ENCODE assay signal across 13 cellular contexts in the genomic region with DNA sequence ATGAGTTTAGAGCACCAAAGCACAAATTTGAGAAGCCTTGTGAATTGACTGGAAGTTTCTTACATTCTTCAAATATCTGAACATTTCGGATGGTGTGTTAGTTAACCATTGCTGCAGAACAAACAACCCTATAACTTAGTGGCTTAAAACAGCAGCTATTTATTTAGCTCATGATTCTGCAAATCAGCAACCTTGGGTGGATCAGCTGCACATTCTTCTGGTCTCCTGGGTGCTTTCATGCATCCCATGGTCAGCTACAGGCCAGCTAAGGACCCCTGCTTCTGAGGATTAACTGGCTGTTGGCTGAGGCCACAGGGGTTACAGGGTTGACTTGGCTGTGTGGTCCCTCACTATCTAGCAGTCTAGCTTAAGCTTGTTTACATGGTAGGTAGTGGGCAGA.
"Had no signal": no experiment of that assay in that cellular context is flagged by ENCODE, and none has a peak within 500 bp of the region (broad histone marks: within the 10 kb centered on the region; RNA-seq: fewer than 3 reads in every experiment).

No MANE protein-coding gene starts in this region.

- H3K9me3 ChIP-seq: pancreas, right atrium auricular region, SK-N-SH, transverse colon had no signal

- H3K36me3 Mint-ChIP-seq: stimulated activated memory B cell treated with anti-CD40 and anti-IgM and Interleukin-4, amounts not matched to agents 10 μg/mL and 1 μg/mL and 100 μg/mL, for 72 hours had no signal

- ATAC-seq: activated naive CD8-positive, alpha-beta T cell treated with anti-CD3 and anti-CD28 coated beads, Interleukin-2, amount 50 U/mL, for 24 hours; pancreas; stimulated activated memory B cell treated with anti-CD40 and anti-IgM and Interleukin-4, amounts not matched to agents 10 μg/mL and 1 μg/mL and 100 μg/mL, for 72 hours had no signal

- H3K27me3 Mint-ChIP-seq: activated B cell treated with CpG ODN at 0.5 μM for 24 hours; activated naive CD8-positive, alpha-beta T cell treated with anti-CD3 and anti-CD28 coated beads, Interleukin-2, amount 50 U/mL, for 24 hours; stimulated activated memory B cell treated with anti-CD40 and anti-IgM and Interleukin-4, amounts not matched to agents 10 μg/mL and 1 μg/mL and 100 μg/mL, for 72 hours had no signal

- H3K4me3 Mint-ChIP-seq: activated B cell treated with CpG ODN at 0.5 μM for 24 hours; activated CD4-positive, alpha-beta T cell treated with anti-CD3 and anti-CD28 coated beads, Interleukin-2, amount 10 ng/mL, durations not matched to agents 7 days and 5 days; activated naive CD8-positive, alpha-beta T cell treated with anti-CD3 and anti-CD28 coated beads, Interleukin-2, amount 50 U/mL, for 24 hours; stimulated activated memory B cell treated with anti-CD40 and anti-IgM and Interleukin-4, amounts not matched to agents 10 μg/mL and 1 μg/mL and 100 μg/mL, for 72 hours; T-helper 1 cell treated with Interleukin-12 subunit alpha and Interleukin-12 subunit beta and Interleukin-4 antibody, amounts not matched to agents 30 μg/mL and 1 μg/mL, for 36 hours had no signal

- H3K27ac Mint-ChIP-seq: activated B cell treated with CpG ODN at 0.5 μM for 24 hours; activated CD4-positive, alpha-beta T cell treated with anti-CD3 and anti-CD28 coated beads, Interleukin-2, amount 10 ng/mL, durations not matched to agents 7 days and 5 days; activated naive CD8-positive, alpha-beta T cell treated with anti-CD3 and anti-CD28 coated beads, Interleukin-2, amount 50 U/mL, for 24 hours; stimulated activated memory B cell treated with anti-CD40 and anti-IgM and Interleukin-4, amounts not matched to agents 10 μg/mL and 1 μg/mL and 100 μg/mL, for 72 hours; T-helper 1 cell treated with Interleukin-12 subunit alpha and Interleukin-12 subunit beta and Interleukin-4 antibody, amounts not matched to agents 30 μg/mL and 1 μg/mL, for 36 hours had no signal

- H3K4me3 ChIP-seq: cardiac muscle cell, pancreas, right atrium auricular region, transverse colon had no signal

- H3K27me3 ChIP-seq: cardiac muscle cell, pancreas, right atrium auricular region, transverse colon had no signal

- H3K27ac ChIP-seq: cardiac muscle cell, right atrium auricular region, transverse colon had no signal

- H3K36me3 ChIP-seq: cardiac muscle cell, pancreas, right atrium auricular region, transverse colon had no signal

- H3K9ac ChIP-seq: SK-N-SH had no signal

- H3K9me3 Mint-ChIP-seq: activated B cell treated with CpG ODN at 0.5 μM for 24 hours; activated naive CD8-positive, alpha-beta T cell treated with anti-CD3 and anti-CD28 coated beads, Interleukin-2, amount 50 U/mL, for 24 hours; stimulated activated memory B cell treated with anti-CD40 and anti-IgM and Interleukin-4, amounts not matched to agents 10 μg/mL and 1 μg/mL and 100 μg/mL, for 72 hours; T-helper 1 cell treated with Interleukin-12 subunit alpha and Interleukin-12 subunit beta and Interleukin-4 antibody, amounts not matched to agents 30 μg/mL and 1 μg/mL, for 36 hours had no signal

- DNase-seq: activated B cell treated with CpG ODN at 0.5 μM for 24 hours; activated CD4-positive, alpha-beta T cell treated with anti-CD3 and anti-CD28 coated beads, Interleukin-2, amount 10 ng/mL, durations not matched to agents 7 days and 5 days; activated CD8-positive, alpha-beta memory T cell treated with anti-CD3 and anti-CD28 coated beads for 24 hours; activated naive CD4-positive, alpha-beta T cell treated with Interleukin-2 at 50 U/mL for 16 hours; activated naive CD8-positive, alpha-beta T cell treated with anti-CD3 and anti-CD28 coated beads, Interleukin-2, amount 50 U/mL, for 24 hours; effector CD4-positive, alpha-beta T cell; pancreas; SK-N-SH; transverse colon had no signal
